1 cellular context compared by ENCODE assay signal in genomic region chr1:198660341-198661056, GRCh38.
TF ChIP-seq lines count a peak whose summit lies in the region.

No MANE protein-coding gene starts in this region.

TF ChIP-seq in GM12878, 131 proteins besides CTCF, POLR2A, EP300 and RAD21 (continued from another document):
- peak; percentile 79 for TF ChIP-seq ZNF687 (IDR thresholded peaks at IDR 0.05)
- peak; percentile 37; the same call in 1 of the 2 replicates for TF ChIP-seq MTA2 (IDR thresholded peaks at IDR 0.05; ENCODE audit: low read depth)
- no peak; the same call in 1 of the 2 replicates for TF ChIP-seq DPF2 (IDR thresholded peaks at IDR 0.05)
- TF ChIP-seq IKZF2 (IDR thresholded peaks at IDR 0.05): peak; percentile 37 to 45; a peak in 1 of 4 replicates
- 0 out of 2 replicates have a peak, but pooled peaks have one; percentile 37 for TF ChIP-seq MLLT1 (IDR thresholded peaks at IDR 0.05)
- no peak for TF ChIP-seq CBX5 (IDR thresholded peaks at IDR 0.05; ENCODE audit: low read depth)
- peak; percentile 65 for TF ChIP-seq RELB (IDR thresholded peaks at IDR 0.05; ENCODE audit: low read depth)
- TF ChIP-seq MYC (IDR thresholded peaks at IDR 0.05; ENCODE audit: insufficient read depth, insufficient read length, insufficient replicate concordance, low read length, severe bottlenecking): no peak
- 0 out of 2 replicates have a peak, but pooled peaks have one; percentile 3 for TF ChIP-seq SMC3 (IDR thresholded peaks at IDR 0.05; ENCODE audit: borderline replicate concordance, low read length)
- 0 out of 2 replicates have a peak, but pooled peaks have one; percentile 19 for TF ChIP-seq STAT3 (IDR thresholded peaks at IDR 0.05; ENCODE audit: low read depth, low read length)
- TF ChIP-seq RB1 (IDR thresholded peaks at IDR 0.05; ENCODE audit: borderline replicate concordance): no peak
- 0 out of 2 replicates have a peak, but pooled peaks have one; percentile 43 for TF ChIP-seq NBN (IDR thresholded peaks at IDR 0.05)
- no peak for TF ChIP-seq SUZ12 (IDR thresholded peaks at IDR 0.05; ENCODE audit: unreplicated experiment)
TF ChIP-seq in GM12878: peak in this region for 14.
